25 cellular contexts compared by ENCODE assay signal in genomic region chr19:536031-536880, GRCh38. TPM values are rescaled to one million over a fixed set of nuclear protein-coding genes. Genes with fewer than 3 reads are reported as not detected.
DNase-seq lines count a peak whose midpoint lies in the region; ATAC-seq, FAIRE-seq and TF ChIP-seq lines count a peak whose summit lies in the region.
"Had no signal": no experiment of that assay in that cellular context is flagged by ENCODE, and none has a peak within 500 bp of the region (broad histone marks: within the 10 kb centered on the region; RNA-seq: fewer than 3 reads in every experiment).

No MANE protein-coding gene starts in this region.

- peaks cover 50% of the 10 kb centered on the region for H3K79me1 ChIP-seq in neuronal stem cell (ENCODE audit: low read depth, low read length)

- peaks cover 42% of the 10 kb centered on the region for H4K20me1 ChIP-seq in PC-9 (ENCODE audit: insufficient read depth)
- peaks cover 27% of the 10 kb centered on the region; the same call in 1 of the 2 replicates for H4K20me1 ChIP-seq in HepG2 (ENCODE audit: insufficient read depth, low read length)

- WGBS in HepG2 (ENCODE audit: low lambda C conversion rate) = 97% methylated on average over 43 of the region's 55 CpGs
- WGBS in neuronal stem cell (ENCODE audit: extremely low coverage in 2 of 2, insufficient read length in 2 of 2, insufficient replicate concordance in 1 of 2), 2 donors = no CpG with 5 or more reads among the region's 55 CpGs
- WGBS in transverse colon (ENCODE audit: low coverage in 1 of 2), 2 donors = 85 to 95% methylated on average over 14 to 49 of the region's 55 CpGs

- H2BK120ac ChIP-seq in neuronal stem cell (ENCODE audit: low read depth, low read length) = no peak overlapping the region

- no peak overlapping the region for H3K9ac ChIP-seq in HepG2 (ENCODE audit: insufficient read depth, low read depth, low read length)
- peak overlapping the region; percentile 60 for H3K9ac ChIP-seq in neuronal stem cell (ENCODE audit: low read depth, low read length, poor library complexity)
- H3K9ac ChIP-seq: GM23248 had no signal

- no peak overlapping the region for H2AK5ac ChIP-seq in neuronal stem cell (ENCODE audit: low read depth, low read length)

- H3K27me3 ChIP-seq in PC-9 (ENCODE audit: insufficient read depth, low read depth) (no peaks in the 10 kb centered on the region), HepG2 (ENCODE audit: control insufficient read depth in 1 of 2, insufficient read depth in 2 of 2, low read length in 2 of 2) (no peaks in the 10 kb centered on the region), neuronal stem cell (ENCODE audit: control insufficient read depth in 3 of 3, insufficient read depth in 3 of 3, low read depth in 1 of 3, low read length in 3 of 3) (no peaks in the 10 kb centered on the region), transverse colon (no peaks in the 10 kb centered on the region), BE2C (0 out of 2 replicates have a peak, but pooled peaks cover 2% of the 10 kb centered on the region)

- H3K4me2 ChIP-seq in PC-9 (peak overlapping the region; percentile 63), HepG2 (ENCODE audit: low read depth, low read length) (no peak overlapping the region), neuronal stem cell (ENCODE audit: insufficient read depth, low read length, poor library complexity, severe bottlenecking) (no peak overlapping the region)

- TF ChIP-seq POLR2A in HepG2 (IDR thresholded peaks at IDR 0.05; ENCODE audit: insufficient read depth in 1 of 2, low read depth in 2 of 2, low read length in 2 of 2) (no peak), transverse colon (IDR thresholded peaks at IDR 0.05) (no peak)

- H3K14ac ChIP-seq in neuronal stem cell (ENCODE audit: low read length) = no peak overlapping the region

- in situ Hi-C loops in HepG2 (cut with HindIII; ENCODE audit: extremely low pct_ligation_motif_present, low pct_unique_long_range_greater_than_20kb) (no loop called here), transverse colon (cut with MboI; ENCODE audit: low pct_ligation_motif_present in 1 of 4, low pct_unique_long_range_greater_than_20kb in 1 of 4, low sequenced_read_pairs in 3 of 4) (no loop called here)

- peaks cover 19% of the 10 kb centered on the region; the same call in 1 of the 2 replicates for H3F3A ChIP-seq in PC-9 (ENCODE audit: insufficient read depth, low read depth)

- no peaks in the 10 kb centered on the region for H3K9me3 ChIP-seq in PC-9 (ENCODE audit: insufficient read depth, low read depth)
- H3K9me3 ChIP-seq in HepG2 (ENCODE audit: low read length) = no peaks in the 10 kb centered on the region
- H3K9me3 ChIP-seq in neuronal stem cell (replicated peaks in 1 of 2; ENCODE audit: control insufficient read depth in 2 of 2, insufficient read depth in 1 of 2, low read depth in 1 of 2, low read length in 2 of 2) = no peaks in the 10 kb centered on the region
- no peaks in the 10 kb centered on the region for H3K9me3 ChIP-seq in transverse colon
- no peaks in the 10 kb centered on the region for H3K9me3 ChIP-seq in BE2C

- H3K27ac ChIP-seq in PC-9 (no peak overlapping the region), HepG2 (ENCODE audit: extremely low read length, insufficient read depth, low read length) (no peak overlapping the region), neuronal stem cell (replicated peaks; ENCODE audit: low read length) (no peak overlapping the region), transverse colon (no peak overlapping the region)
- H3K27ac ChIP-seq: GM23248, HL-60 had no signal

- no peak for DNase-seq in PC-9
- no peak for DNase-seq in HepG2 (ENCODE audit: low spot score)
- no peak for DNase-seq in neuronal stem cell (ENCODE audit: low spot score)
- DNase-seq in transverse colon = peak; percentile 8
- no peak for DNase-seq in BE2C
- no peak for DNase-seq in NCI-H526 (lab: John Stamatoyannopoulos, UW)
- DNase-seq: ACHN; CD4-positive, alpha-beta memory T cell; DMS153; DMS79; GDM1; GM23248; HFFc6; KG1 had no signal

- TF ChIP-seq EP300 in HepG2 (IDR thresholded peaks at IDR 0.05; ENCODE audit: low read depth in 2 of 2, low read length in 2 of 2) (no peak), HepG2 (CRISPR knock-in tag; IDR thresholded peaks at IDR 0.05; ENCODE audit: borderline replicate concordance) (no peak), transverse colon (IDR thresholded peaks at IDR 0.05; ENCODE audit: low read depth) (no peak)

- H4K8ac ChIP-seq in neuronal stem cell (ENCODE audit: low read depth, low read length) = no peak overlapping the region

- H2BK12ac ChIP-seq in neuronal stem cell (ENCODE audit: low read length) = no peak overlapping the region

- no peak overlapping the region for H3K4me3 ChIP-seq in PC-9
- H3K4me3 ChIP-seq in HepG2 (replicated peaks in 1 of 3; ENCODE audit: insufficient read depth in 1 of 3, low read depth in 2 of 3, low read length in 3 of 3) = no peak overlapping the region
- no peak overlapping the region for H3K4me3 ChIP-seq in neuronal stem cell (ENCODE audit: low read length in 2 of 2)
- no peak overlapping the region for H3K4me3 ChIP-seq in transverse colon
- H3K4me3 ChIP-seq in BE2C (ENCODE audit: low read depth, low read length) = no peak overlapping the region
- H3K4me3 ChIP-seq: GM23248 had no signal

- intact Hi-C loops in PC-9 (cut with micrococcal nuclease; ENCODE audit: unreplicated experiment) = no loop called here
- intact Hi-C loops in HepG2 (cut with micrococcal nuclease; ENCODE audit: unreplicated experiment) = no loop called here
- intact Hi-C loops in transverse colon (cut with DNase I; ENCODE audit: low total_unique reads) = no loop called here

- no peak for FAIRE-seq in HepG2 (lab: Jason Lieb, UNC)
- FAIRE-seq: A204.1, GM12892, GM18507, H54 had no signal

- no peaks in the 10 kb centered on the region for H3K9me2 ChIP-seq in PC-9 (ENCODE audit: insufficient read depth)

- TF ChIP-seq CTCF in PC-9 (conservative IDR thresholded peaks at IDR 0.05) (no peak), HepG2 (CRISPR knock-in tag; IDR thresholded peaks at IDR 0.05) (no peak), transverse colon (IDR thresholded peaks at IDR 0.05) (no peak), BE2C (IDR thresholded peaks at IDR 0.05; ENCODE audit: low read depth, low read length) (no peak)

- peak overlapping the region; percentile 85 for H3K23ac ChIP-seq in neuronal stem cell (ENCODE audit: low read depth, low read length, poor library complexity)

- no peak overlapping the region for H3K4ac ChIP-seq in neuronal stem cell (ENCODE audit: low read length)

- CTCF ChIA-PET in PC-9 (lab: Charles Lee) (no interaction called here), HepG2 (lab: Yijun Ruan, JAX; ENCODE audit: low intra/inter-chr PET ratio, low total read pairs) (no interaction called here)

- no peak overlapping the region for H4K91ac ChIP-seq in neuronal stem cell (ENCODE audit: low read depth, low read length, poor library complexity)

- H3K79me2 ChIP-seq in PC-9 (ENCODE audit: low read depth) = peaks cover 36% of the 10 kb centered on the region
- peaks cover 37% of the 10 kb centered on the region for H3K79me2 ChIP-seq in HepG2 (ENCODE audit: insufficient read depth, low read length)

- H2AFZ ChIP-seq in PC-9 = no peak overlapping the region
- no peak overlapping the region for H2AFZ ChIP-seq in HepG2 (ENCODE audit: low read length)
- H2AFZ ChIP-seq in neuronal stem cell (ENCODE audit: low read length) = no peak overlapping the region
- H2AFZ ChIP-seq: GM23248 had no signal

- ATAC-seq in HepG2 = no peak
- no peak for ATAC-seq in GM19397 (IDR thresholded peaks at IDR 0.05; ENCODE audit: unreplicated experiment)
- ATAC-seq: HCT116 had no signal

- peaks cover 33% of the 10 kb centered on the region for H3K4me1 ChIP-seq in PC-9 (replicated peaks; ENCODE audit: insufficient read depth)
- peaks cover 23% of the 10 kb centered on the region for H3K4me1 ChIP-seq in HepG2 (ENCODE audit: insufficient read depth, low read length)
- peaks cover 6 to 11% of the 10 kb centered on the region in 2 donors for H3K4me1 ChIP-seq in neuronal stem cell (ENCODE audit: control insufficient read depth in 2 of 2, insufficient read depth in 1 of 2, low read depth in 1 of 2, low read length in 2 of 2)
- peaks cover 14 to 27% (median 23%) of the 10 kb centered on the region in 4 donors for H3K4me1 ChIP-seq in transverse colon
- peaks cover 3% of the 10 kb centered on the region; the same call in 1 of the 2 replicates for H3K4me1 ChIP-seq in BE2C

- peaks cover 10% of the 10 kb centered on the region; the same call in 1 of the 2 replicates for H3K36me3 ChIP-seq in PC-9 (ENCODE audit: low read depth)
- H3K36me3 ChIP-seq in HepG2 (replicated peaks in 1 of 2; ENCODE audit: control insufficient read depth in 1 of 2, insufficient read depth in 2 of 2, low read length in 2 of 2) = peaks cover 14 to 40% of the 10 kb centered on the region in 2 experiments; a peak in 4 of 5 replicates
- peaks cover 39 to 66% of the 10 kb centered on the region in 2 donors for H3K36me3 ChIP-seq in neuronal stem cell (replicated peaks in 1 of 2; ENCODE audit: control insufficient read depth in 2 of 2, insufficient read depth in 2 of 2, low read length in 2 of 2)
- H3K36me3 ChIP-seq in transverse colon = peaks cover 0 to 25% (median 4%) of the 10 kb centered on the region in 4 donors
- peaks cover 27% of the 10 kb centered on the region for H3K36me3 ChIP-seq in BE2C

- no peak overlapping the region for H2BK5ac ChIP-seq in neuronal stem cell (ENCODE audit: low read length)

- TF ChIP-seq RAD21 in HepG2 (CRISPR knock-in tag; IDR thresholded peaks at IDR 0.05) = no peak

- H2BK15ac ChIP-seq in neuronal stem cell (ENCODE audit: low read length) = no peak overlapping the region

- no peak overlapping the region for H3K18ac ChIP-seq in neuronal stem cell (ENCODE audit: low read length)

- BruUV-seq in PC-9 (replicated peaks; lab: Mats Ljungman, UMichigan) = no TSS peak
- BruUV-seq in HepG2 (replicated peaks; lab: Mats Ljungman, UMichigan) = no TSS peak

- POLR2A ChIA-PET in PC-9 (lab: Charles Lee; ENCODE audit: unreplicated experiment) = interaction anchor here (0.6 kb wide), 1 partner anchor 140 kb away, joined by 8 read pairs; no protein-coding TSS in a partner anchor
- POLR2A ChIA-PET in HepG2 (lab: Yijun Ruan, JAX) = interaction anchor here (1.7 kb wide), 1 partner anchor 20 kb away, joined by 5 read pairs; no protein-coding TSS in a partner anchor

RNA-seq across cellular contexts. Expression of gene CDC34, which starts 4.7 kb away (rescaled TPM):
- total RNA-seq in PC-9 (2021) (93.3 and 98.2 TPM in 2 replicates), HepG2 (2016; rRNA removed; fragmentation: Illumina TruSeq; extraction: Trizol) (119 and 138 TPM in 2 replicates), transverse colon (100 to 1,000 TPM in 3 of 4 donors, 10 to 100 TPM in 1; 72.0 to 116 (median 103) TPM)
- total RNA-seq in HepG2 (2016; cell fraction: cytosol; rRNA removed; fragmentation: Illumina TruSeq; extraction: Trizol; ENCODE audit: low read depth) = 181 and 194 TPM in 2 replicates
- total RNA-seq in HepG2 (2016; cell fraction: insoluble cytoplasmic fraction; rRNA removed; fragmentation: Illumina TruSeq; extraction: Trizol) = 104 and 144 TPM in 2 replicates
- total RNA-seq in HepG2 (2016; cell fraction: membrane; rRNA removed; fragmentation: Illumina TruSeq; extraction: Trizol) = 198 and 240 TPM in 2 replicates
- 59.6 and 65.5 TPM in 2 replicates for total RNA-seq in HepG2 (2016; cell fraction: nucleus; rRNA removed; fragmentation: Illumina TruSeq; extraction: Trizol)
- polyA plus RNA-seq in HepG2 (2011; rRNA removed) = 140 and 150 TPM in 2 replicates
- polyA plus RNA-seq in HepG2 (2011; cell fraction: cytosol; rRNA removed) = 102 and 147 TPM in 2 replicates
- 121 and 122 TPM in 2 replicates for polyA plus RNA-seq in HepG2 (2011; cell fraction: nucleus; rRNA removed)
- polyA plus RNA-seq in HepG2 (2012) = 90.8 and 101 TPM in 2 replicates
- 157 and 191 TPM in 2 replicates for polyA plus RNA-seq in HepG2 (2016; cell fraction: cytosol; fragmentation: Illumina TruSeq; extraction: Trizol; ENCODE audit: low read depth)
- polyA plus RNA-seq in HepG2 (2016; cell fraction: insoluble cytoplasmic fraction; fragmentation: Illumina TruSeq; extraction: Trizol; ENCODE audit: low read depth) = 118 and 140 TPM in 2 replicates
- polyA plus RNA-seq in HepG2 (2016; cell fraction: membrane; fragmentation: Illumina TruSeq; extraction: Trizol; ENCODE audit: low read depth) = 153 and 184 TPM in 2 replicates
- 130 and 138 TPM in 2 replicates for polyA plus RNA-seq in HepG2 (2016; cell fraction: nucleus; fragmentation: Illumina TruSeq; extraction: Trizol; ENCODE audit: insufficient read depth, low read depth)
- 60.5 and 88.3 TPM in 2 replicates for polyA minus RNA-seq in HepG2 (2011; rRNA and poly(A)+ RNA removed; ENCODE audit: low replicate concordance)
- polyA minus RNA-seq in HepG2 (2011; cell fraction: cytosol; rRNA and poly(A)+ RNA removed) = 42.1 and 46.2 TPM in 2 replicates
- polyA minus RNA-seq in HepG2 (2011; cell fraction: nucleus; rRNA and poly(A)+ RNA removed) = 19.1 and 22.1 TPM in 2 replicates
- 109 TPM for polyA plus RNA-seq in neuronal stem cell (2013, experiment 1 of 2)
- polyA plus RNA-seq in neuronal stem cell (2013, experiment 2 of 2) = 105 TPM
- 318 TPM for polyA plus RNA-seq in BE2C (2012; ENCODE audit: insufficient read depth, insufficient read length, low read depth)

RNA-seq across cellular contexts. Expression of gene GZMM, which starts 7.6 kb away (rescaled TPM):
- total RNA-seq in PC-9 (2021) (0.39 and 0.88 TPM in 2 replicates), HepG2 (2016; rRNA removed; fragmentation: Illumina TruSeq; extraction: Trizol) (not detected in 2 replicates), transverse colon (1 to 10 TPM in 2 of 4 donors, not detected in 2; 1.1 to 1.8 TPM)
- not detected in 2 replicates for total RNA-seq in HepG2 (2016; cell fraction: cytosol; rRNA removed; fragmentation: Illumina TruSeq; extraction: Trizol; ENCODE audit: low read depth)
- total RNA-seq in HepG2 (2016; cell fraction: insoluble cytoplasmic fraction; rRNA removed; fragmentation: Illumina TruSeq; extraction: Trizol) = not detected in 2 replicates
- total RNA-seq in HepG2 (2016; cell fraction: membrane; rRNA removed; fragmentation: Illumina TruSeq; extraction: Trizol) = not detected in 2 replicates
- not detected in 2 replicates for total RNA-seq in HepG2 (2016; cell fraction: nucleus; rRNA removed; fragmentation: Illumina TruSeq; extraction: Trizol)
- polyA plus RNA-seq in HepG2 (2011; rRNA removed) = 0.07 TPM in 1 of 2 replicates, not detected in the other
- polyA plus RNA-seq in HepG2 (2011; cell fraction: cytosol; rRNA removed) = 0.13 TPM in 1 of 2 replicates, not detected in the other
- polyA plus RNA-seq in HepG2 (2011; cell fraction: nucleus; rRNA removed) = 0.50 and 0.71 TPM in 2 replicates
- 0.16 TPM in 1 of 2 replicates, not detected in the other for polyA plus RNA-seq in HepG2 (2012)
- polyA plus RNA-seq in HepG2 (2016; cell fraction: cytosol; fragmentation: Illumina TruSeq; extraction: Trizol; ENCODE audit: low read depth) = not detected in 2 replicates
- polyA plus RNA-seq in HepG2 (2016; cell fraction: insoluble cytoplasmic fraction; fragmentation: Illumina TruSeq; extraction: Trizol; ENCODE audit: low read depth) = not detected in 2 replicates
- not detected in 2 replicates for polyA plus RNA-seq in HepG2 (2016; cell fraction: membrane; fragmentation: Illumina TruSeq; extraction: Trizol; ENCODE audit: low read depth)
- polyA plus RNA-seq in HepG2 (2016; cell fraction: nucleus; fragmentation: Illumina TruSeq; extraction: Trizol; ENCODE audit: insufficient read depth, low read depth) = not detected in 2 replicates
- not detected in 2 replicates for polyA minus RNA-seq in HepG2 (2011; rRNA and poly(A)+ RNA removed; ENCODE audit: low replicate concordance)
- polyA minus RNA-seq in HepG2 (2011; cell fraction: cytosol; rRNA and poly(A)+ RNA removed) = not detected in 2 replicates
- not detected in 2 replicates for polyA minus RNA-seq in HepG2 (2011; cell fraction: nucleus; rRNA and poly(A)+ RNA removed)
- polyA plus RNA-seq in neuronal stem cell (2013, experiment 1 of 2) = 0.04 TPM
- polyA plus RNA-seq in neuronal stem cell (2013, experiment 2 of 2) = 0.06 TPM
- 4.1 TPM for polyA plus RNA-seq in BE2C (2012; ENCODE audit: insufficient read depth, insufficient read length, low read depth)
- total RNA-seq: GM23248, HT1080 had no signal
- polyA plus RNA-seq: BJ, GM23248 had no signal

RNA-seq across cellular contexts. Expression of gene TPGS1, which starts 29.0 kb away (rescaled TPM):
- total RNA-seq in PC-9 (2021) = 13.8 and 25.7 TPM in 2 replicates
- 4.2 and 6.2 TPM in 2 replicates for total RNA-seq in HepG2 (2016; rRNA removed; fragmentation: Illumina TruSeq; extraction: Trizol)
- 4.1 and 5.0 TPM in 2 replicates for total RNA-seq in HepG2 (2016; cell fraction: cytosol; rRNA removed; fragmentation: Illumina TruSeq; extraction: Trizol; ENCODE audit: low read depth)
- total RNA-seq in HepG2 (2016; cell fraction: insoluble cytoplasmic fraction; rRNA removed; fragmentation: Illumina TruSeq; extraction: Trizol) = 3.9 and 5.0 TPM in 2 replicates
- 4.2 and 4.9 TPM in 2 replicates for total RNA-seq in HepG2 (2016; cell fraction: membrane; rRNA removed; fragmentation: Illumina TruSeq; extraction: Trizol)
- total RNA-seq in HepG2 (2016; cell fraction: nucleus; rRNA removed; fragmentation: Illumina TruSeq; extraction: Trizol) = 2.4 and 3.4 TPM in 2 replicates
- polyA plus RNA-seq in HepG2 (2011; rRNA removed) = 1.1 and 2.0 TPM in 2 replicates
- 1.7 and 4.3 TPM in 2 replicates for polyA plus RNA-seq in HepG2 (2011; cell fraction: cytosol; rRNA removed)
- polyA plus RNA-seq in HepG2 (2011; cell fraction: nucleus; rRNA removed) = 3.3 and 3.7 TPM in 2 replicates
- 1.0 and 2.2 TPM in 2 replicates for polyA plus RNA-seq in HepG2 (2012)
- 2.0 and 2.2 TPM in 2 replicates for polyA plus RNA-seq in HepG2 (2016; cell fraction: cytosol; fragmentation: Illumina TruSeq; extraction: Trizol; ENCODE audit: low read depth)
- 3.3 and 4.8 TPM in 2 replicates for polyA plus RNA-seq in HepG2 (2016; cell fraction: insoluble cytoplasmic fraction; fragmentation: Illumina TruSeq; extraction: Trizol; ENCODE audit: low read depth)
- 2.0 and 2.2 TPM in 2 replicates for polyA plus RNA-seq in HepG2 (2016; cell fraction: membrane; fragmentation: Illumina TruSeq; extraction: Trizol; ENCODE audit: low read depth)
- 3.1 and 4.1 TPM in 2 replicates for polyA plus RNA-seq in HepG2 (2016; cell fraction: nucleus; fragmentation: Illumina TruSeq; extraction: Trizol; ENCODE audit: insufficient read depth, low read depth)
- polyA minus RNA-seq in HepG2 (2011; rRNA and poly(A)+ RNA removed; ENCODE audit: low replicate concordance) = 2.3 and 2.8 TPM in 2 replicates
- polyA minus RNA-seq in HepG2 (2011; cell fraction: cytosol; rRNA and poly(A)+ RNA removed) = 1.4 and 1.8 TPM in 2 replicates
- 2.1 and 2.3 TPM in 2 replicates for polyA minus RNA-seq in HepG2 (2011; cell fraction: nucleus; rRNA and poly(A)+ RNA removed)
- 6.3 TPM for polyA plus RNA-seq in neuronal stem cell (2013, experiment 1 of 2)
- 6.2 TPM for polyA plus RNA-seq in neuronal stem cell (2013, experiment 2 of 2)
- 100 to 1,000 TPM in 1 of 4 donors, 10 to 100 TPM in 3; 18.0 to 103 (median 43.8) TPM for total RNA-seq in transverse colon
- 78.4 TPM for polyA plus RNA-seq in BE2C (2012; ENCODE audit: insufficient read depth, insufficient read length, low read depth)

RNA-seq across cellular contexts. Expression of gene BSG, which starts 36.1 kb away (rescaled TPM):
- total RNA-seq in PC-9 (2021) (772 and 823 TPM in 2 replicates), HepG2 (2016; rRNA removed; fragmentation: Illumina TruSeq; extraction: Trizol) (136 and 309 TPM in 2 replicates), transverse colon (1,000 to 10,000 TPM in 3 of 4 donors, 100 to 1,000 TPM in 1; 909 to 2,228 (median 1,224) TPM)
- total RNA-seq in HepG2 (2016; cell fraction: cytosol; rRNA removed; fragmentation: Illumina TruSeq; extraction: Trizol; ENCODE audit: low read depth) = 81.8 and 84.4 TPM in 2 replicates
- total RNA-seq in HepG2 (2016; cell fraction: insoluble cytoplasmic fraction; rRNA removed; fragmentation: Illumina TruSeq; extraction: Trizol) = 114 and 317 TPM in 2 replicates
- total RNA-seq in HepG2 (2016; cell fraction: membrane; rRNA removed; fragmentation: Illumina TruSeq; extraction: Trizol) = 96.0 and 109 TPM in 2 replicates
- total RNA-seq in HepG2 (2016; cell fraction: nucleus; rRNA removed; fragmentation: Illumina TruSeq; extraction: Trizol) = 271 and 340 TPM in 2 replicates
- 754 and 1,057 TPM in 2 replicates for polyA plus RNA-seq in HepG2 (2011; rRNA removed)
- 595 and 749 TPM in 2 replicates for polyA plus RNA-seq in HepG2 (2011; cell fraction: cytosol; rRNA removed)
- polyA plus RNA-seq in HepG2 (2011; cell fraction: nucleus; rRNA removed) = 561 and 615 TPM in 2 replicates
- 926 and 933 TPM in 2 replicates for polyA plus RNA-seq in HepG2 (2012)
- polyA plus RNA-seq in HepG2 (2016; cell fraction: cytosol; fragmentation: Illumina TruSeq; extraction: Trizol; ENCODE audit: low read depth) = 148 and 149 TPM in 2 replicates
- polyA plus RNA-seq in HepG2 (2016; cell fraction: insoluble cytoplasmic fraction; fragmentation: Illumina TruSeq; extraction: Trizol; ENCODE audit: low read depth) = 179 and 219 TPM in 2 replicates
- polyA plus RNA-seq in HepG2 (2016; cell fraction: membrane; fragmentation: Illumina TruSeq; extraction: Trizol; ENCODE audit: low read depth) = 152 and 167 TPM in 2 replicates
- 760 and 837 TPM in 2 replicates for polyA plus RNA-seq in HepG2 (2016; cell fraction: nucleus; fragmentation: Illumina TruSeq; extraction: Trizol; ENCODE audit: insufficient read depth, low read depth)
- 426 and 707 TPM in 2 replicates for polyA minus RNA-seq in HepG2 (2011; rRNA and poly(A)+ RNA removed; ENCODE audit: low replicate concordance)
- polyA minus RNA-seq in HepG2 (2011; cell fraction: cytosol; rRNA and poly(A)+ RNA removed) = 369 and 454 TPM in 2 replicates
- 97.1 and 115 TPM in 2 replicates for polyA minus RNA-seq in HepG2 (2011; cell fraction: nucleus; rRNA and poly(A)+ RNA removed)
- polyA plus RNA-seq in neuronal stem cell (2013, experiment 1 of 2) = 596 TPM
- 585 TPM for polyA plus RNA-seq in neuronal stem cell (2013, experiment 2 of 2)
- polyA plus RNA-seq in BE2C (2012; ENCODE audit: insufficient read depth, insufficient read length, low read depth) = 2,598 TPM

RNA-seq across cellular contexts. Expression of gene MADCAM1, which starts 40.0 kb away (rescaled TPM):
- total RNA-seq in PC-9 (2021) = 1.1 and 1.7 TPM in 2 replicates
- 0.21 and 0.33 TPM in 2 replicates for total RNA-seq in HepG2 (2016; rRNA removed; fragmentation: Illumina TruSeq; extraction: Trizol)
- total RNA-seq in HepG2 (2016; cell fraction: cytosol; rRNA removed; fragmentation: Illumina TruSeq; extraction: Trizol; ENCODE audit: low read depth) = 0.30 and 0.44 TPM in 2 replicates
- 0.30 TPM in 1 of 2 replicates, not detected in the other for total RNA-seq in HepG2 (2016; cell fraction: insoluble cytoplasmic fraction; rRNA removed; fragmentation: Illumina TruSeq; extraction: Trizol)
- total RNA-seq in HepG2 (2016; cell fraction: membrane; rRNA removed; fragmentation: Illumina TruSeq; extraction: Trizol) = 0.37 and 0.45 TPM in 2 replicates
- total RNA-seq in HepG2 (2016; cell fraction: nucleus; rRNA removed; fragmentation: Illumina TruSeq; extraction: Trizol) = 0.22 TPM in 1 of 2 replicates, not detected in the other
- 0.29 and 0.39 TPM in 2 replicates for polyA plus RNA-seq in HepG2 (2011; rRNA removed)
- 0.42 and 0.60 TPM in 2 replicates for polyA plus RNA-seq in HepG2 (2011; cell fraction: cytosol; rRNA removed)
- 1.9 and 2.3 TPM in 2 replicates for polyA plus RNA-seq in HepG2 (2011; cell fraction: nucleus; rRNA removed)
- polyA plus RNA-seq in HepG2 (2012) = 1.7 and 2.3 TPM in 2 replicates
- polyA plus RNA-seq in HepG2 (2016; cell fraction: cytosol; fragmentation: Illumina TruSeq; extraction: Trizol; ENCODE audit: low read depth) = 0.62 and 0.89 TPM in 2 replicates
- 0.33 and 0.51 TPM in 2 replicates for polyA plus RNA-seq in HepG2 (2016; cell fraction: insoluble cytoplasmic fraction; fragmentation: Illumina TruSeq; extraction: Trizol; ENCODE audit: low read depth)
- 0.74 and 0.99 TPM in 2 replicates for polyA plus RNA-seq in HepG2 (2016; cell fraction: membrane; fragmentation: Illumina TruSeq; extraction: Trizol; ENCODE audit: low read depth)
- polyA plus RNA-seq in HepG2 (2016; cell fraction: nucleus; fragmentation: Illumina TruSeq; extraction: Trizol; ENCODE audit: insufficient read depth, low read depth) = 0.89 and 1.4 TPM in 2 replicates
- 1.1 TPM in 1 of 2 replicates, not detected in the other for polyA minus RNA-seq in HepG2 (2011; rRNA and poly(A)+ RNA removed; ENCODE audit: low replicate concordance)
- 0.62 and 0.89 TPM in 2 replicates for polyA minus RNA-seq in HepG2 (2011; cell fraction: cytosol; rRNA and poly(A)+ RNA removed)
- 0.26 and 0.75 TPM in 2 replicates for polyA minus RNA-seq in HepG2 (2011; cell fraction: nucleus; rRNA and poly(A)+ RNA removed)
- polyA plus RNA-seq in neuronal stem cell (2013, experiment 1 of 2) = 0.89 TPM
- polyA plus RNA-seq in neuronal stem cell (2013, experiment 2 of 2) = 0.91 TPM
- total RNA-seq in transverse colon = 1 to 10 TPM in 3 of 4 donors, under 1 TPM in 1; 0.68 to 6.7 (median 2.9) TPM
- polyA plus RNA-seq in BE2C (2012; ENCODE audit: insufficient read depth, insufficient read length, low read depth) = 2.2 TPM
- total RNA-seq: Daoy, HT1080 had no signal
- polyA plus RNA-seq: CD14-positive monocyte had no signal
